29 cellular contexts compared by ENCODE assay signal in the genomic region with DNA sequence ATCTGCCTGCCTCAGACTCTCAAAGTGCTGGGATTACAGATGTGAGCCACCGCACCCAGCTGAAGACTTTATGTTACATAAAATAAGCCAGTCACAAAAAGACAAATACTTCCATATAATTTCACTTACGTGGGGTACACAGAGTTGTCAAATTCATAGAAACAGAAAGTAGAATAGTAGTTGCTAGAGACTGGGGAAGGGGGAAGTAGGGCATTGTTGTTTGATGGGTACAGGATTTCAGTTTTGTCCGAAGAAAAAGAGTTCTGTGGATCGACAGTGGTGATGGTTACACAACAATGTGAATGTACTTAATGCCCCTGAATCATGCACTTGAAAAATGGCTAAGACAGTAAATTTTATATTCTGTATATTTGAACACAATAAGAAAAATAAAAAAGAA. TPM values are rescaled to one million over a fixed set of nuclear protein-coding genes. Genes with fewer than 3 reads are reported as not detected.
"Had no signal": no experiment of that assay in that cellular context is flagged by ENCODE, and none has a peak within 500 bp of the region (broad histone marks: within the 10 kb centered on the region; RNA-seq: fewer than 3 reads in every experiment).

No MANE protein-coding gene starts in this region.

- H3K27me3 ChIP-seq: esophagus squamous epithelium, right lobe of liver, uterus had no signal

- H3K36me3 Mint-ChIP-seq: natural killer cell treated with Interleukin-12 subunit alpha and Interleukin-12 subunit beta and Interleukin-15 and Interleukin-18, amount 100 ng/mL, for 72 hours; stimulated activated effector memory CD8-positive, alpha-beta T cell treated with anti-CD3 and anti-CD28 coated beads, Interleukin-12 subunit alpha, Interleukin-12 subunit beta, amount 100 ng/mL, for 72 hours had no signal

- H3K36me3 ChIP-seq: esophagus squamous epithelium, right lobe of liver, thoracic aorta, uterus had no signal

- H3K4me3 ChIP-seq: esophagus squamous epithelium, lung, mucosa of descending colon, right lobe of liver, skin epidermis, thoracic aorta, uterus had no signal

- H3K4me3 Mint-ChIP-seq: activated naive CD8-positive, alpha-beta T cell; central memory CD8-positive, alpha-beta T cell; natural killer cell treated with Interleukin-12 subunit alpha and Interleukin-12 subunit beta and Interleukin-15 and Interleukin-18, amount 100 ng/mL, for 72 hours; stimulated activated effector memory CD8-positive, alpha-beta T cell treated with anti-CD3 and anti-CD28 coated beads, Interleukin-12 subunit alpha, Interleukin-12 subunit beta, amount 100 ng/mL, for 72 hours; stimulated activated naive CD8-positive, alpha-beta T cell treated with anti-CD3 and anti-CD28 coated beads, Interleukin-15, Interleukin-2, amounts not matched to agents 100 ng/mL and 50 ng/mL, for 24 hours; T-helper 2 cell treated with Interferon-gamma antibody and Interleukin-4, amounts not matched to agents 5 μg/mL and 100 μg/mL, for 36 hours had no signal

- H3K4me1 Mint-ChIP-seq: central memory CD8-positive, alpha-beta T cell; stimulated activated effector memory CD8-positive, alpha-beta T cell treated with anti-CD3 and anti-CD28 coated beads, Interleukin-12 subunit alpha, Interleukin-12 subunit beta, amount 100 ng/mL, for 72 hours had no signal

- ATAC-seq: left lobe of liver; mucosa of descending colon; natural killer cell treated with Interleukin-12 subunit alpha and Interleukin-12 subunit beta and Interleukin-15 and Interleukin-18, amount 100 ng/mL, for 72 hours; stimulated activated effector memory CD8-positive, alpha-beta T cell treated with anti-CD3 and anti-CD28 coated beads, Interleukin-12 subunit alpha, Interleukin-12 subunit beta, amount 100 ng/mL, for 72 hours had no signal

- H3K27ac ChIP-seq: epithelial cell of prostate, esophagus squamous epithelium, right lobe of liver, skin epidermis, thoracic aorta, uterus had no signal

- DNase-seq: activated CD4-positive, alpha-beta T cell treated with anti-CD3 and anti-CD28 coated beads for 4 hours; activated CD4-positive, alpha-beta T cell treated with anti-CD3 and anti-CD28 coated beads, Interleukin-2, amount 50 U/mL, for 4 hours; activated CD4-positive, CD25-positive, alpha-beta regulatory T cell; activated effector memory CD4-positive, alpha-beta T cell treated with Interleukin-2 at 50 U/mL for 16 hours; activated naive CD4-positive, alpha-beta T cell treated with Interleukin-2 at 50 U/mL for 16 hours; activated T-cell treated with anti-CD3 and anti-CD28 coated beads for 4 hours; anterior cingulate cortex; effector CD8-positive, alpha-beta T cell; esophagus squamous epithelium; foreskin melanocyte; kidney glomerular epithelial cell; mesendoderm; mucosa of descending colon; right lobe of liver; stimulated activated CD4-positive, alpha-beta T cell treated with anti-CD3 and anti-CD28 coated beads, Interleukin-4, amount 100 ng/mL, for 24 hours; trophoblast cell; uterus had no signal

- H3K9me3 Mint-ChIP-seq: natural killer cell treated with Interleukin-12 subunit alpha and Interleukin-12 subunit beta and Interleukin-15 and Interleukin-18, amount 100 ng/mL, for 72 hours; T-helper 2 cell treated with Interferon-gamma antibody and Interleukin-4, amounts not matched to agents 5 μg/mL and 100 μg/mL, for 36 hours had no signal

- H3K4me1 ChIP-seq: esophagus squamous epithelium, right lobe of liver, uterus had no signal

- H3K27ac Mint-ChIP-seq: activated naive CD8-positive, alpha-beta T cell; natural killer cell treated with Interleukin-12 subunit alpha and Interleukin-12 subunit beta and Interleukin-15 and Interleukin-18, amount 100 ng/mL, for 72 hours; stimulated activated effector memory CD8-positive, alpha-beta T cell treated with anti-CD3 and anti-CD28 coated beads, Interleukin-12 subunit alpha, Interleukin-12 subunit beta, amount 100 ng/mL, for 72 hours; stimulated activated naive CD8-positive, alpha-beta T cell treated with anti-CD3 and anti-CD28 coated beads, Interleukin-15, Interleukin-2, amounts not matched to agents 100 ng/mL and 50 ng/mL, for 24 hours; T-helper 2 cell treated with Interferon-gamma antibody and Interleukin-4, amounts not matched to agents 5 μg/mL and 100 μg/mL, for 36 hours had no signal

- H3K9me3 ChIP-seq: esophagus squamous epithelium, right lobe of liver, thoracic aorta, uterus had no signal

RNA-seq across cellular contexts. Expression of a gene that starts 41.7 kb away (rescaled TPM):
- total RNA-seq: myocyte had no signal
